Comparison of ENCODE assay signal across 15 cellular contexts in the genomic region with DNA sequence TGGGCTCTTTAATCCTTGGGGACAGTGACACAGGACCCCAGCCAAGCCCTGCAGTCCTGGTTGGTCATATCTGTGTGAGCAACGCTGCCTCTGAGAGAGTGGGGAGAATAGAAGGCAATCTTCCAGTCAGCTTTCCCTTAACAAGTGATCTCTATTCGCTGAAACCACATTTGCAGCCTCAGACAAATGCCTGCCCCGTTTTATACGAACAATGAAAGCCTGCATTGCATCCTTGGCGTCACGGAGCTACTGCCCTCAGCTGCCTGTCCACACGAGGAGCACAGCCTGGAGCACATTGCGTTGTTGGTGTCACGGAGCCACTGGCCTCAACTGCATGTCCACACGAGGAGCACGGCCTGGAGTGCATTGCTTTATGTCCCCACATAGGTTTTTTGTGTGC.
DNase-seq lines count a peak whose midpoint lies in the region; ATAC-seq and TF ChIP-seq lines count a peak whose summit lies in the region.
"Had no signal": no experiment of that assay in that cellular context is flagged by ENCODE, and none has a peak within 500 bp of the region (broad histone marks: within the 10 kb centered on the region; RNA-seq: fewer than 3 reads in every experiment).

No MANE protein-coding gene starts in this region.

- intact Hi-C loops in left ventricle myocardium inferior (cut with micrococcal nuclease) (no loop called here), left ventricle myocardium superior (cut with micrococcal nuclease) (no loop called here), psoas muscle (cut with DNase I) (no loop called here)

- TF ChIP-seq CTCF in left ventricle myocardium inferior (IDR thresholded peaks at IDR 0.05; ENCODE audit: borderline replicate concordance) (no peak), psoas muscle (IDR thresholded peaks at IDR 0.05) (no peak)

- no peaks in the 10 kb centered on the region for H3K36me3 ChIP-seq in left ventricle myocardium inferior
- H3K36me3 ChIP-seq in psoas muscle (ENCODE audit: insufficient read depth in 1 of 2, low read depth in 1 of 2): no peaks in the 10 kb centered on the region
- H3K36me3 ChIP-seq: BLaER1 had no signal

- ATAC-seq in left ventricle myocardium superior (no peak), GM21576 (IDR thresholded peaks at IDR 0.05; ENCODE audit: unreplicated experiment) (no peak), psoas muscle (no peak)
- ATAC-seq: HCT116 had no signal

- peaks cover 4% of the 10 kb centered on the region for H3K27me3 ChIP-seq in left ventricle myocardium inferior (ENCODE audit: low read depth)
- peaks cover 0 to 12% (median 0%) of the 10 kb centered on the region in 3 donors for H3K27me3 ChIP-seq in psoas muscle (ENCODE audit: insufficient read depth in 3 of 3, low read length in 2 of 3)
- H3K27me3 ChIP-seq: BLaER1 had no signal

- H3K4me1 ChIP-seq in left ventricle myocardium inferior (peaks cover 31% of the 10 kb centered on the region), psoas muscle (no peaks in the 10 kb centered on the region)

- no peak for DNase-seq in left ventricle myocardium inferior
- no peak for DNase-seq in left ventricle myocardium superior
- peak; percentile 54 for DNase-seq in medulla oblongata (ENCODE audit: extremely low spot score)
- peak; percentile 7 for DNase-seq in putamen (ENCODE audit: low spot score)
- no peak for DNase-seq in effector CD8-positive, alpha-beta T cell (lab: John Stamatoyannopoulos, UW)
- DNase-seq in psoas muscle: no peak
- no peak for DNase-seq in NCI-H510A treated with DMSO at 0.1 percent for 48 hours (lab: John Stamatoyannopoulos, UW)
- DNase-seq: Calu3; CD8-positive, alpha-beta memory T cell; DMS 273 treated with DMSO at 0.1 percent for 48 hours had no signal

- H3K27ac ChIP-seq in left ventricle myocardium inferior (replicated peaks): peak overlapping the region; percentile 8
- no peak overlapping the region for H3K27ac ChIP-seq in psoas muscle
- H3K27ac ChIP-seq: 22Rv1, BLaER1, HL-60 had no signal

- peaks cover 8% of the 10 kb centered on the region for H3K9me3 ChIP-seq in left ventricle myocardium inferior (replicated peaks)
- no peaks in the 10 kb centered on the region for H3K9me3 ChIP-seq in psoas muscle
- H3K9me3 ChIP-seq: BLaER1 had no signal

- H3K4me3 ChIP-seq in left ventricle myocardium inferior: no peak overlapping the region
- H3K4me3 ChIP-seq in psoas muscle: no peak overlapping the region
- H3K4me3 ChIP-seq: BLaER1 had no signal

- WGBS in psoas muscle, 3 donors: 53 to 68% (median 54%) methylated on average over 11 of the region's 11 CpGs

Comparison
In these comparisons a context has a peak if more than half of its experiments do, and no peak if none do; other contexts are left out.
1. DNase-seq: peak in medulla oblongata (single experiment) and putamen (single experiment); none in left ventricle myocardium inferior (single experiment), left ventricle myocardium superior (single experiment), effector CD8-positive, alpha-beta T cell (single experiment), psoas muscle (0 of 2) and NCI-H510A treated with DMSO at 0.1 percent for 48 hours (single experiment).